27 cellular contexts compared by ENCODE assay signal in genomic region chr5:20102291-20102690, GRCh38.
"Had no signal": no experiment of that assay in that cellular context is flagged by ENCODE, and none has a peak within 500 bp of the region (broad histone marks: within the 10 kb centered on the region; RNA-seq: fewer than 3 reads in every experiment).

No MANE protein-coding gene starts in this region.

- H3K27me3 ChIP-seq: ascending aorta, body of pancreas, Peyer's patch, SJCRH30 had no signal

- H3K4me3 Mint-ChIP-seq: activated B cell treated with CpG ODN at 0.5 μM for 24 hours; activated CD4-positive, alpha-beta memory T cell treated with anti-CD3 and anti-CD28 coated beads for 36 hours; activated CD4-positive, alpha-beta T cell treated with anti-CD3 and anti-CD28 coated beads, Interleukin-2, amount 10 ng/mL, durations not matched to agents 24 days and 14 days; activated naive CD8-positive, alpha-beta T cell treated with anti-CD3 and anti-CD28 coated beads, Interleukin-2, amount 50 U/mL, for 24 hours; activated T-cell treated with anti-CD3 and anti-CD28 coated beads, Interleukin-2, amount 50 U/mL, for 4 hours; IgD-negative memory B cell; T-helper 1 cell treated with Interleukin-12 subunit alpha and Interleukin-12 subunit beta and Interleukin-4 antibody, amounts not matched to agents 30 μg/mL and 1 μg/mL, for 36 hours had no signal

- H3K4me1 ChIP-seq: ascending aorta, body of pancreas, Peyer's patch, SJCRH30 had no signal

- H3K36me3 Mint-ChIP-seq: activated CD4-positive, alpha-beta memory T cell treated with anti-CD3 and anti-CD28 coated beads for 36 hours; activated naive CD4-positive, alpha-beta T cell treated with anti-CD3 and anti-CD28 coated beads, Interleukin-2, amount 50 U/mL, for 72 hours; IgD-negative memory B cell had no signal

- H3K9me3 ChIP-seq: ascending aorta, body of pancreas, Peyer's patch, SJCRH30 had no signal

- H3K4me3 ChIP-seq: ascending aorta, body of pancreas, Peyer's patch, SJCRH30 had no signal

- H3K27ac ChIP-seq: ascending aorta, body of pancreas, Peyer's patch, RWPE1, SJCRH30 had no signal

- H3K9me3 Mint-ChIP-seq: activated CD4-positive, alpha-beta T cell treated with anti-CD3 and anti-CD28 coated beads, Interleukin-2, amount 10 ng/mL, durations not matched to agents 24 days and 14 days had no signal

- H3K27me3 Mint-ChIP-seq: activated B cell treated with CpG ODN at 0.5 μM for 24 hours; activated CD4-positive, alpha-beta memory T cell treated with anti-CD3 and anti-CD28 coated beads for 36 hours; activated CD4-positive, alpha-beta T cell treated with anti-CD3 and anti-CD28 coated beads, Interleukin-2, amount 10 ng/mL, durations not matched to agents 24 days and 14 days; activated naive CD8-positive, alpha-beta T cell treated with anti-CD3 and anti-CD28 coated beads, Interleukin-2, amount 50 U/mL, for 24 hours; IgD-negative memory B cell had no signal

- H3K4me1 Mint-ChIP-seq: activated B cell treated with CpG ODN at 0.5 μM for 24 hours; activated CD4-positive, alpha-beta T cell treated with anti-CD3 and anti-CD28 coated beads, Interleukin-2, amount 10 ng/mL, durations not matched to agents 24 days and 14 days; activated naive CD8-positive, alpha-beta T cell treated with anti-CD3 and anti-CD28 coated beads, Interleukin-2, amount 50 U/mL, for 24 hours; IgD-negative memory B cell had no signal

- H3K27ac Mint-ChIP-seq: activated B cell treated with CpG ODN at 0.5 μM for 24 hours; activated CD4-positive, alpha-beta memory T cell treated with anti-CD3 and anti-CD28 coated beads for 36 hours; activated CD4-positive, alpha-beta T cell treated with anti-CD3 and anti-CD28 coated beads, Interleukin-2, amount 10 ng/mL, durations not matched to agents 24 days and 14 days; activated naive CD4-positive, alpha-beta T cell treated with anti-CD3 and anti-CD28 coated beads, Interleukin-2, amount 50 U/mL, for 72 hours; activated naive CD8-positive, alpha-beta T cell treated with anti-CD3 and anti-CD28 coated beads, Interleukin-2, amount 50 U/mL, for 24 hours; IgD-negative memory B cell; T-helper 1 cell treated with Interleukin-12 subunit alpha and Interleukin-12 subunit beta and Interleukin-4 antibody, amounts not matched to agents 30 μg/mL and 1 μg/mL, for 36 hours had no signal

- H3K36me3 ChIP-seq: ascending aorta, Peyer's patch, SJCRH30 had no signal

- ATAC-seq: activated naive CD4-positive, alpha-beta T cell treated with anti-CD3 and anti-CD28 coated beads, Interleukin-2, amount 50 U/mL, for 72 hours; activated naive CD8-positive, alpha-beta T cell treated with anti-CD3 and anti-CD28 coated beads, Interleukin-2, amount 50 U/mL, for 24 hours; activated T-cell treated with anti-CD3 and anti-CD28 coated beads, Interleukin-2, amount 50 U/mL, for 4 hours; body of pancreas; SK-N-SH treated with all-trans-retinoic acid at 6 μM for 48 hours had no signal

- DNase-seq: activated B cell treated with CpG ODN at 0.5 μM for 24 hours; activated CD4-positive, alpha-beta memory T cell treated with anti-CD3 and anti-CD28 coated beads for 36 hours; activated CD4-positive, alpha-beta T cell treated with anti-CD3 and anti-CD28 coated beads for 1 hour; activated CD4-positive, alpha-beta T cell treated with anti-CD3 and anti-CD28 coated beads, Interleukin-2, amount 10 ng/mL, durations not matched to agents 24 days and 14 days; activated CD8-positive, alpha-beta memory T cell treated with anti-CD3 and anti-CD28 coated beads for 24 hours; activated effector memory CD4-positive, alpha-beta T cell treated with anti-CD3 and anti-CD28 coated beads, Interleukin-2, amount 50 U/mL, for 16 hours; activated naive CD4-positive, alpha-beta T cell treated with Interleukin-2 at 50 U/mL for 16 hours; activated naive CD8-positive, alpha-beta T cell treated with anti-CD3 and anti-CD28 coated beads, Interleukin-2, amount 50 U/mL, for 24 hours; activated T-cell treated with anti-CD3 and anti-CD28 coated beads, Interleukin-2, amount 50 U/mL, for 4 hours; amniotic stem cell; body of pancreas; KG1; NCI-H1048; NCI-H146; NCI-H187 treated with DMSO at 0.1 percent for 48 hours; NCI-H2081 treated with DMSO at 0.1 percent for 48 hours; NCI-H510A treated with DMSO at 0.1 percent for 48 hours; NK-92 treated with Interleukin-12 subunit alpha and Interleukin-12 subunit beta, amount 100 ng/mL, for 24 hours; Peyer's patch; Right ventricle myocardium superior; SJCRH30 had no signal
